10 cellular contexts compared by ENCODE assay signal in genomic region chr10:63376560-63377304, GRCh38.
DNase-seq lines count a peak whose midpoint lies in the region; ATAC-seq and TF ChIP-seq lines count a peak whose summit lies in the region.
"Had no signal": no experiment of that assay in that cellular context is flagged by ENCODE, and none has a peak within 500 bp of the region (broad histone marks: within the 10 kb centered on the region; RNA-seq: fewer than 3 reads in every experiment).

No MANE protein-coding gene starts in this region.

- H3K4me1 ChIP-seq in right atrium auricular region, result no peaks in the 10 kb centered on the region

- no peaks in the 10 kb centered on the region for H3K9me3 ChIP-seq in right atrium auricular region

- H3K27me3 Mint-ChIP-seq in stimulated activated memory B cell treated with anti-CD40 and anti-IgM and Interleukin-4, amounts not matched to agents 10 μg/mL and 1 μg/mL and 100 μg/mL, for 72 hours, result no peaks in the 10 kb centered on the region

- TF ChIP-seq CTCF in right atrium auricular region (IDR thresholded peaks at IDR 0.05), result no peak

- H3K4me3 Mint-ChIP-seq in stimulated activated memory B cell treated with anti-CD40 and anti-IgM and Interleukin-4, amounts not matched to agents 10 μg/mL and 1 μg/mL and 100 μg/mL, for 72 hours, result peak overlapping the region; percentile 66

- DNase-seq in GM19238 (ENCODE audit: insufficient read length, low spot score) (peak; percentile 16), amniotic epithelial cell (ENCODE audit: low read depth) (peak; percentile 82), HuH-7.5 (ENCODE audit: low spot score) (no peak), right atrium auricular region (ENCODE audit: low spot score) (no peak), NCI-H1105 (lab: John Stamatoyannopoulos, UW) (no peak)
- no peak for DNase-seq in NK-92 treated with Interleukin-12 subunit alpha and Interleukin-12 subunit beta, amount 100 ng/mL, for 24 hours (lab: John Stamatoyannopoulos, UW)
- DNase-seq: cortex of kidney, NCI-H1436 had no signal

- H3K36me3 Mint-ChIP-seq in stimulated activated memory B cell treated with anti-CD40 and anti-IgM and Interleukin-4, amounts not matched to agents 10 μg/mL and 1 μg/mL and 100 μg/mL, for 72 hours, result no peaks in the 10 kb centered on the region

- ATAC-seq in HG03064 (IDR thresholded peaks at IDR 0.05; ENCODE audit: low read depth, unreplicated experiment), result peak; percentile 93
- peak; percentile 94 for ATAC-seq in stimulated activated memory B cell treated with anti-CD40 and anti-IgM and Interleukin-4, amounts not matched to agents 10 μg/mL and 1 μg/mL and 100 μg/mL, for 72 hours

- no peaks in the 10 kb centered on the region for H3K36me3 ChIP-seq in right atrium auricular region

- H3K27ac ChIP-seq in right atrium auricular region, result no peak overlapping the region

- H3K27ac Mint-ChIP-seq in stimulated activated memory B cell treated with anti-CD40 and anti-IgM and Interleukin-4, amounts not matched to agents 10 μg/mL and 1 μg/mL and 100 μg/mL, for 72 hours, result peak overlapping the region; percentile 36

- no peaks in the 10 kb centered on the region for H3K9me3 Mint-ChIP-seq in stimulated activated memory B cell treated with anti-CD40 and anti-IgM and Interleukin-4, amounts not matched to agents 10 μg/mL and 1 μg/mL and 100 μg/mL, for 72 hours

- no peak overlapping the region for H3K4me3 ChIP-seq in right atrium auricular region

- H3K27me3 ChIP-seq in right atrium auricular region, result no peaks in the 10 kb centered on the region

- H3K4me1 Mint-ChIP-seq in stimulated activated memory B cell treated with anti-CD40 and anti-IgM and Interleukin-4, amounts not matched to agents 10 μg/mL and 1 μg/mL and 100 μg/mL, for 72 hours, result peaks cover 11% of the 10 kb centered on the region

Comparison
In these comparisons a context has a peak if more than half of its experiments do, and no peak if none do; other contexts are left out.
1. DNase-seq: peak in GM19238 (single experiment) and amniotic epithelial cell (single experiment); none in HuH-7.5 (single experiment), right atrium auricular region (single experiment), NK-92 treated with Interleukin-12 subunit alpha and Interleukin-12 subunit beta, amount 100 ng/mL, for 24 hours (single experiment) and NCI-H1105 (single experiment).